36 cellular contexts compared by ENCODE assay signal in genomic region chr17:61528171-61528570, GRCh38.
DNase-seq lines count a peak whose midpoint lies in the region; ATAC-seq, FAIRE-seq and TF ChIP-seq lines count a peak whose summit lies in the region.
"Had no signal": no experiment of that assay in that cellular context is flagged by ENCODE, and none has a peak within 500 bp of the region (broad histone marks: within the 10 kb centered on the region; RNA-seq: fewer than 3 reads in every experiment).

No MANE protein-coding gene starts in this region.

- H3K9ac ChIP-seq in K562 (ENCODE audit: insufficient read depth in 1 of 2, low read depth in 2 of 2, low read length in 2 of 2): no peak overlapping the region
- H3K9ac ChIP-seq: BLaER1; BLaER1 treated with 17β-estradiol and CSF1 and Interleukin-3, amounts not matched to agents 10 nM and 100 nM had no signal

- TF ChIP-seq CTCF in A549 (IDR thresholded peaks at IDR 0.05) (no peak), K562 (IDR thresholded peaks at IDR 0.05 in 2 of 3, conservative IDR thresholded peaks at IDR 0.05 in 1 of 3; ENCODE audit: insufficient read depth in 2 of 3, low read depth in 1 of 3, low read length in 3 of 3) (no peak), osteoblast (IDR thresholded peaks at IDR 0.05; ENCODE audit: extremely low read depth, low read depth, low read length) (no peak)

- intact Hi-C loops in activated CD4-positive, alpha-beta T cell treated with anti-CD3 and anti-CD28 coated beads, Interleukin-2, amount 10 ng/mL, durations not matched to agents 24 days and 14 days (cut with micrococcal nuclease): no loop called here
- intact Hi-C loops in K562 (cut with micrococcal nuclease): no loop called here

- in situ Hi-C loops in K562 (cut with MboI): no loop called here

- H4K20me1 ChIP-seq in K562 (replicated peaks; ENCODE audit: control insufficient read depth, insufficient read depth, low read length): no peaks in the 10 kb centered on the region
- H4K20me1 ChIP-seq in osteoblast (ENCODE audit: insufficient read depth, low read length): no peaks in the 10 kb centered on the region
- H4K20me1 ChIP-seq: BLaER1; BLaER1 treated with 17β-estradiol and CSF1 and Interleukin-3, amounts not matched to agents 10 nM and 100 nM had no signal

- H3K79me2 ChIP-seq in K562 (ENCODE audit: control insufficient read depth, insufficient read depth, low read length) (no peaks in the 10 kb centered on the region), osteoblast (ENCODE audit: insufficient read depth, low read length) (no peaks in the 10 kb centered on the region)

- peaks cover 33% of the 10 kb centered on the region for H3K27me3 Mint-ChIP-seq in activated CD4-positive, alpha-beta T cell treated with anti-CD3 and anti-CD28 coated beads, Interleukin-2, amount 10 ng/mL, durations not matched to agents 24 days and 14 days

- TF ChIP-seq POLR2A in A549 (IDR thresholded peaks at IDR 0.05; ENCODE audit: low read length): no peak
- TF ChIP-seq POLR2A in K562 (conservative IDR thresholded peaks at IDR 0.05): no peak

- no peak overlapping the region for H3K4me2 ChIP-seq in A549
- H3K4me2 ChIP-seq in K562 (ENCODE audit: insufficient read depth, low read length): no peak overlapping the region
- H3K4me2 ChIP-seq in osteoblast (ENCODE audit: insufficient read depth, low read length): no peak overlapping the region
- H3K4me2 ChIP-seq: BLaER1; BLaER1 treated with 17β-estradiol and CSF1 and Interleukin-3, amounts not matched to agents 10 nM and 100 nM had no signal

- no peak overlapping the region for H3K27ac Mint-ChIP-seq in activated CD4-positive, alpha-beta T cell treated with anti-CD3 and anti-CD28 coated beads, Interleukin-2, amount 10 ng/mL, durations not matched to agents 24 days and 14 days
- H3K27ac Mint-ChIP-seq: B cell; CD14-positive monocyte; CD4-positive, alpha-beta memory T cell; CD4-positive, alpha-beta T cell; CD4-positive, CD25-positive, alpha-beta regulatory T cell; CD8-positive, alpha-beta memory T cell; CD8-positive, alpha-beta T cell had no signal

- H3K9me3 ChIP-seq in A549: no peaks in the 10 kb centered on the region
- H3K9me3 ChIP-seq in K562 (replicated peaks; ENCODE audit: control insufficient read depth, insufficient read depth, low read depth, low read length): no peaks in the 10 kb centered on the region
- no peaks in the 10 kb centered on the region for H3K9me3 ChIP-seq in osteoblast (ENCODE audit: low read depth, low read length)
- H3K9me3 ChIP-seq: BE2C; BLaER1; BLaER1 treated with 17β-estradiol and CSF1 and Interleukin-3, amounts not matched to agents 10 nM and 100 nM; Caco-2 had no signal

- TF ChIP-seq EP300 in A549 (IDR thresholded peaks at IDR 0.05) (no peak), K562 (IDR thresholded peaks at IDR 0.05; ENCODE audit: low read length) (no peak)

- H3K4me1 ChIP-seq in A549 (no peaks in the 10 kb centered on the region), K562 (replicated peaks in 1 of 2; ENCODE audit: control insufficient read depth in 2 of 2, insufficient read depth in 2 of 2, low read length in 2 of 2) (no peaks in the 10 kb centered on the region), osteoblast (ENCODE audit: insufficient read depth, low read length) (no peaks in the 10 kb centered on the region)
- H3K4me1 ChIP-seq: BE2C; BLaER1; BLaER1 treated with 17β-estradiol and CSF1 and Interleukin-3, amounts not matched to agents 10 nM and 100 nM; Caco-2 had no signal

- H3K4me1 Mint-ChIP-seq in activated CD4-positive, alpha-beta T cell treated with anti-CD3 and anti-CD28 coated beads, Interleukin-2, amount 10 ng/mL, durations not matched to agents 24 days and 14 days: no peaks in the 10 kb centered on the region
- H3K4me1 Mint-ChIP-seq: B cell; CD14-positive monocyte; CD4-positive, alpha-beta memory T cell; CD4-positive, CD25-positive, alpha-beta regulatory T cell; CD8-positive, alpha-beta memory T cell had no signal

- H3K36me3 ChIP-seq in K562 (ENCODE audit: control insufficient read depth, insufficient read depth, low read length): no peaks in the 10 kb centered on the region
- no peaks in the 10 kb centered on the region for H3K36me3 ChIP-seq in osteoblast (ENCODE audit: insufficient read depth, low read length)
- H3K36me3 ChIP-seq: BE2C; BLaER1; BLaER1 treated with 17β-estradiol and CSF1 and Interleukin-3, amounts not matched to agents 10 nM and 100 nM had no signal

- H3K4me3 Mint-ChIP-seq in activated CD4-positive, alpha-beta T cell treated with anti-CD3 and anti-CD28 coated beads, Interleukin-2, amount 10 ng/mL, durations not matched to agents 24 days and 14 days: no peak overlapping the region
- H3K4me3 Mint-ChIP-seq: B cell; CD14-positive monocyte; CD4-positive, alpha-beta memory T cell; CD4-positive, alpha-beta T cell; CD4-positive, CD25-positive, alpha-beta regulatory T cell; CD8-positive, alpha-beta memory T cell; CD8-positive, alpha-beta T cell had no signal

- no peak overlapping the region for H3K27ac ChIP-seq in A549
- no peak overlapping the region for H3K27ac ChIP-seq in K562 (ENCODE audit: extremely low read depth, low read depth, low read length)
- H3K27ac ChIP-seq in osteoblast (ENCODE audit: low read depth, low read length): no peak overlapping the region
- H3K27ac ChIP-seq: 22Rv1; BLaER1; BLaER1 treated with 17β-estradiol and CSF1 and Interleukin-3, amounts not matched to agents 10 nM and 100 nM; C4-2B had no signal

- no peak overlapping the region for H2AFZ ChIP-seq in K562 (ENCODE audit: low read depth, low read length)
- H2AFZ ChIP-seq in osteoblast (ENCODE audit: low read length): no peak overlapping the region

- no peaks in the 10 kb centered on the region for H3K36me3 Mint-ChIP-seq in activated CD4-positive, alpha-beta T cell treated with anti-CD3 and anti-CD28 coated beads, Interleukin-2, amount 10 ng/mL, durations not matched to agents 24 days and 14 days (ENCODE audit: low read depth)
- H3K36me3 Mint-ChIP-seq: CD14-positive monocyte; CD4-positive, alpha-beta memory T cell; CD4-positive, CD25-positive, alpha-beta regulatory T cell; CD8-positive, alpha-beta memory T cell; CD8-positive, alpha-beta T cell had no signal

- FAIRE-seq in A549 (lab: Jason Lieb, UNC) (peak; percentile 93), K562 (lab: Jason Lieb, UNC) (no peak)
- FAIRE-seq: A204.1, D721Med had no signal

- no peak for ATAC-seq in A549
- ATAC-seq in K562: no peak
- no peak for ATAC-seq in HG03342 (IDR thresholded peaks at IDR 0.05; ENCODE audit: unreplicated experiment)
- no peak for ATAC-seq in HG03108 (IDR thresholded peaks at IDR 0.05; ENCODE audit: unreplicated experiment)
- ATAC-seq: CD8-positive, alpha-beta T cell had no signal

- peaks cover 2 to 3% of the 10 kb centered on the region in 2 experiments; a peak in 3 of 5 replicates for H3K27me3 ChIP-seq in K562 (ENCODE audit: control insufficient read depth in 2 of 2, insufficient read depth in 2 of 2, low read length in 2 of 2)
- H3K27me3 ChIP-seq in osteoblast (ENCODE audit: insufficient read depth, low read length): peaks cover 34% of the 10 kb centered on the region
- H3K27me3 ChIP-seq: BE2C; BLaER1; BLaER1 treated with 17β-estradiol and CSF1 and Interleukin-3, amounts not matched to agents 10 nM and 100 nM had no signal

- POLR2A ChIA-PET in A549 (lab: Yijun Ruan, JAX): no interaction called here
- POLR2A ChIA-PET in K562 (lab: Yijun Ruan, JAX): no interaction called here

- 71% methylated on average over 2 of the region's 2 CpGs for WGBS in A549 (ENCODE audit: missing lambda C conversion rate)
- 3% methylated on average over 2 of the region's 2 CpGs for WGBS in K562 (ENCODE audit: insufficient coverage, low coverage, missing lambda C conversion rate)

- H3K4me3 ChIP-seq in A549 (no peak overlapping the region), K562 (no peak overlapping the region), osteoblast (ENCODE audit: insufficient read depth, low read length) (no peak overlapping the region)
- H3K4me3 ChIP-seq: BLaER1; BLaER1 treated with 17β-estradiol and CSF1 and Interleukin-3, amounts not matched to agents 10 nM and 100 nM had no signal

- CTCF ChIA-PET in A549 (lab: Yijun Ruan, JAX) (no interaction called here), K562 (lab: Yijun Ruan, JAX; ENCODE audit: low intra/inter-chr PET ratio) (no interaction called here)

- TF ChIP-seq RAD21 in A549 (conservative IDR thresholded peaks at IDR 0.05 in 1 of 2, IDR thresholded peaks at IDR 0.05 in 1 of 2) (no peak), K562 (CRISPR knock-in tag; conservative IDR thresholded peaks at IDR 0.05 in 1 of 2, IDR thresholded peaks at IDR 0.05 in 1 of 2) (no peak)

- BruUV-seq in K562 (replicated peaks; lab: Mats Ljungman, UMichigan): no TSS peak

- no peaks in the 10 kb centered on the region for H3K9me1 ChIP-seq in K562 (ENCODE audit: control insufficient read depth, insufficient read depth, low read length)

- DNase-seq in activated CD4-positive, alpha-beta T cell treated with anti-CD3 and anti-CD28 coated beads, Interleukin-2, amount 10 ng/mL, durations not matched to agents 24 days and 14 days: peak; percentile 2
- DNase-seq in activated CD4-positive, alpha-beta T cell treated with anti-CD3 and anti-CD28 coated beads for 4 hours: no peak
- no peak for DNase-seq in A549 (ENCODE audit: low read depth in 1 of 2, low spot score in 1 of 2)
- no peak for DNase-seq in K562 (ENCODE audit: extremely low read depth in 1 of 4, low spot score in 3 of 4)
- peak; percentile 10 for DNase-seq in osteoblast (ENCODE audit: insufficient read length, low spot score, missing footprints)
- DNase-seq in superior temporal gyrus (ENCODE audit: extremely low spot score): no peak
- DNase-seq: 8988T; ACHN; AML-193; BE2C; C1 segment of cervical spinal cord; Caco-2; Calu3; CD4-positive, alpha-beta memory T cell; CD4-positive, alpha-beta T cell; CD4-positive, CD25-positive, alpha-beta regulatory T cell; CD8-positive, alpha-beta memory T cell; CD8-positive, alpha-beta T cell; COR-L47; DMS 273 treated with DMSO at 0.1 percent for 48 hours; DMS153; DMS53; DMS79; DMS79 treated with DMSO at 0.1 percent for 48 hours; DND-41; EL had no signal

- no peaks in the 10 kb centered on the region for H3K9me3 Mint-ChIP-seq in activated CD4-positive, alpha-beta T cell treated with anti-CD3 and anti-CD28 coated beads, Interleukin-2, amount 10 ng/mL, durations not matched to agents 24 days and 14 days
- H3K9me3 Mint-ChIP-seq: CD4-positive, alpha-beta memory T cell; CD4-positive, alpha-beta T cell; CD4-positive, CD25-positive, alpha-beta regulatory T cell; CD8-positive, alpha-beta memory T cell; CD8-positive, alpha-beta T cell had no signal

TF ChIP-seq in A549, 52 proteins besides CTCF, POLR2A, EP300 and RAD21 (continues in another document):
- TF ChIP-seq SMC3 (IDR thresholded peaks at IDR 0.05) (no peak), FOXS1 (CRISPR knock-in tag; IDR thresholded peaks at IDR 0.05) (no peak), GATA3 (IDR thresholded peaks at IDR 0.05; ENCODE audit: borderline replicate concordance) (no peak), ZNF302 (CRISPR knock-in tag; IDR thresholded peaks at IDR 0.05) (no peak)

TF ChIP-seq in K562, 482 proteins besides CTCF, POLR2A, EP300 and RAD21 (continues in another document):
- TF ChIP-seq EWSR1 (IDR thresholded peaks at IDR 0.05; ENCODE audit: borderline replicate concordance, low read depth, partially characterized antibody): peak; percentile 47

Comparison
In these comparisons a context has a peak if more than half of its experiments do, and no peak if none do; other contexts are left out.
1. DNase-seq: peak in activated CD4-positive, alpha-beta T cell treated with anti-CD3 and anti-CD28 coated beads, Interleukin-2, amount 10 ng/mL, durations not matched to agents 24 days and 14 days (single experiment) and osteoblast (single experiment); none in activated CD4-positive, alpha-beta T cell treated with anti-CD3 and anti-CD28 coated beads for 4 hours (0 of 2), A549 (0 of 2), K562 (0 of 4) and superior temporal gyrus (single experiment).